Comparison of ENCODE assay signal across 17 cellular contexts in genomic region chr5:54860321-54860720, GRCh38.
"Had no signal": no experiment of that assay in that cellular context is flagged by ENCODE, and none has a peak within 500 bp of the region (broad histone marks: within the 10 kb centered on the region; RNA-seq: fewer than 3 reads in every experiment).

No MANE protein-coding gene starts in this region.

- H2AFZ ChIP-seq: parathyroid adenoma had no signal

- H3K27me3 ChIP-seq: sigmoid colon had no signal

- H3K79me2 ChIP-seq: parathyroid adenoma had no signal

- DNase-seq: activated CD4-positive, alpha-beta memory T cell treated with anti-CD3 and anti-CD28 coated beads for 36 hours; activated CD4-positive, alpha-beta T cell treated with anti-CD3 and anti-CD28 coated beads for 36 hours; activated gamma-delta T cell treated with Interleukin-2 at 50 U/mL for 16 hours; activated T-cell treated with anti-CD3 and anti-CD28 coated beads for 4 hours; amniotic stem cell; foreskin keratinocyte; glutamatergic neuron; hippocampal formation; lower lobe of right lung; sigmoid colon; spleen; stimulated activated naive B cell treated with anti-CD40 and anti-IgM and Interleukin-4, amounts not matched to agents 10 μg/mL and 1 μg/mL and 100 μg/mL, for 72 hours; SW 1271 had no signal

- H3K36me3 ChIP-seq: lower lobe of right lung, sigmoid colon, spleen had no signal

- H3K4me1 ChIP-seq: foreskin keratinocyte, lower lobe of right lung, parathyroid adenoma had no signal

- H3K4me3 ChIP-seq: coronary artery, lower lobe of right lung, sigmoid colon, spleen had no signal

- H3K9ac ChIP-seq: parathyroid adenoma had no signal

- H3K27ac ChIP-seq: coronary artery, foreskin keratinocyte, lower lobe of right lung, parathyroid adenoma, spleen had no signal

- ATAC-seq: activated CD4-positive, alpha-beta T cell treated with anti-CD3 and anti-CD28 coated beads for 36 hours; activated naive CD4-positive, alpha-beta T cell treated with anti-CD3 and anti-CD28 coated beads, Interleukin-2, amount 50 U/mL, for 72 hours; foreskin keratinocyte; lower lobe of right lung; stimulated activated naive B cell treated with anti-CD40 and anti-IgM and Interleukin-4, amounts not matched to agents 10 μg/mL and 1 μg/mL and 100 μg/mL, for 72 hours; WTC11 had no signal
